Comparison of ENCODE assay signal across 12 cellular contexts in the genomic region with DNA sequence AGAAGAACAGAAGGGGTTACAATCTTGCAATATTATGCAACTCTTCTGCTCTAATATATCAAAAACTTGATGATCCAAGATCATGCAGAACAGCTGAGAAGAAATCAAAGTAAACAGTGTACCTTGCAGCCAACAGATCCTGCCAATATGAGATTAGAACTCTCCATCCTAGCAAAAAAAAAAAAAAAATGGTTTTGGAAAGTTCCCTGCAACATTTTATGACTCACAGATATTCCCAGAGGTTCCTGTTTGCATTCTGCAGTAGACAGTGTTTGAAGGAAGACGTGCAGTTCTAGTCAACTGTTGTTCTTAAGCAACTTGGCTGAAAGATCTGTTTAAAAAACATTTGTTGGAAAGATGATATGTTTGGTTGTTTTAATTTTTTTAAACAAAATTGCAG.
DNase-seq lines count a peak whose midpoint lies in the region; TF ChIP-seq lines count a peak whose summit lies in the region.
"Had no signal": no experiment of that assay in that cellular context is flagged by ENCODE, and none has a peak within 500 bp of the region (broad histone marks: within the 10 kb centered on the region; RNA-seq: fewer than 3 reads in every experiment).

No MANE protein-coding gene starts in this region.

- H3K9ac ChIP-seq in subcutaneous abdominal adipose tissue (ENCODE audit: low read length in 5 of 5) = no peak overlapping the region

- H3K27ac ChIP-seq in hepatocyte (peak overlapping the region; percentile 41), subcutaneous abdominal adipose tissue (ENCODE audit: low read depth, low read length) (peak overlapping the region; percentile 32), ascending aorta (peak overlapping the region in 1 of 2 donors; percentile 23)

- H3K9me2 ChIP-seq in hepatocyte (replicated peaks; ENCODE audit: insufficient read depth) = no peaks in the 10 kb centered on the region

- H2AFZ ChIP-seq in hepatocyte = no peak overlapping the region

- H3K4me1 ChIP-seq in hepatocyte (ENCODE audit: insufficient read depth) = no peaks in the 10 kb centered on the region
- H3K4me1 ChIP-seq in subcutaneous abdominal adipose tissue (ENCODE audit: control insufficient read depth in 5 of 5, insufficient read depth in 5 of 5, low read length in 5 of 5) = peaks cover 0 to 6% (median 5%) of the 10 kb centered on the region in 5 donors
- H3K4me1 ChIP-seq in ascending aorta = no peaks in the 10 kb centered on the region
- H3K4me1 ChIP-seq: Peyer's patch had no signal

- H3K9me3 ChIP-seq in hepatocyte (ENCODE audit: low read depth) = no peaks in the 10 kb centered on the region
- H3K9me3 ChIP-seq in subcutaneous abdominal adipose tissue (ENCODE audit: control insufficient read depth in 5 of 5, low read length in 5 of 5) = peaks cover 0 to 9% (median 9%) of the 10 kb centered on the region in 5 donors
- peaks cover 0 to 12% of the 10 kb centered on the region in 2 donors for H3K9me3 ChIP-seq in ascending aorta
- H3K9me3 ChIP-seq: Peyer's patch had no signal

- H3K4me3 ChIP-seq in hepatocyte (no peak overlapping the region), subcutaneous abdominal adipose tissue (ENCODE audit: low read depth in 1 of 5, low read length in 5 of 5) (no peak overlapping the region), ascending aorta (no peak overlapping the region), H7 (ENCODE audit: insufficient read depth, low read depth, low read length) (no peak overlapping the region)
- H3K4me3 ChIP-seq: Peyer's patch had no signal

- TF ChIP-seq CTCF in hepatocyte (IDR thresholded peaks at IDR 0.05; ENCODE audit: poor library complexity) (no peak), ascending aorta (IDR thresholded peaks at IDR 0.05) (no peak)

- H3K79me2 ChIP-seq in hepatocyte = no peaks in the 10 kb centered on the region

- peak; percentile 21 for DNase-seq in H4 (ENCODE audit: low spot score)
- DNase-seq in dedifferentiated amniotic fluid mesenchymal stem cell (ENCODE audit: extremely low spot score) = peak; percentile 87
- peak; percentile 31 for DNase-seq in hepatocyte (ENCODE audit: low spot score)
- DNase-seq in ascending aorta (ENCODE audit: low spot score in 2 of 2) = no peak
- DNase-seq in H7 = no peak
- no peak for DNase-seq in activated CD8-positive, alpha-beta memory T cell treated with anti-CD3 and anti-CD28 coated beads, Interleukin-2, amount 50 U/mL, for 48 hours
- no peak for DNase-seq in HUDEP-2 (lab: John Stamatoyannopoulos, UW; ENCODE audit: unreplicated experiment in 76 of 76)
- DNase-seq: activated CD4-positive, alpha-beta T cell treated with anti-CD3 and anti-CD28 coated beads, Interleukin-2, amount 50 U/mL, for 4 hours; NCI-H1105; Peyer's patch; stimulated activated naive CD8-positive, alpha-beta T cell treated with anti-CD3 and anti-CD28 coated beads, Interleukin-15, amount 100 ng/mL, for 72 hours had no signal

- no peak overlapping the region for H3K4me2 ChIP-seq in hepatocyte

- H3K36me3 ChIP-seq in hepatocyte (replicated peaks; ENCODE audit: insufficient read depth, low read depth) = no peaks in the 10 kb centered on the region
- no peaks in the 10 kb centered on the region for H3K36me3 ChIP-seq in subcutaneous abdominal adipose tissue (ENCODE audit: control insufficient read depth in 5 of 5, insufficient read depth in 5 of 5, low read length in 5 of 5)
- no peaks in the 10 kb centered on the region for H3K36me3 ChIP-seq in ascending aorta
- H3K36me3 ChIP-seq in H7 (replicated peaks; ENCODE audit: control insufficient read depth, insufficient read depth, low read length) = no peaks in the 10 kb centered on the region
- H3K36me3 ChIP-seq: Peyer's patch had no signal

- H4K20me1 ChIP-seq in hepatocyte (ENCODE audit: insufficient read depth, poor library complexity, severe bottlenecking) = no peaks in the 10 kb centered on the region

- intact Hi-C loops in ascending aorta (cut with DNase I) = no loop called here

- 44% methylated on average over 1 of the region's 1 CpG for WGBS in hepatocyte (ENCODE audit: low lambda C conversion rate, missing lambda C conversion rate)

- H3K27me3 ChIP-seq in hepatocyte = no peaks in the 10 kb centered on the region
- H3K27me3 ChIP-seq in subcutaneous abdominal adipose tissue (ENCODE audit: control insufficient read depth in 5 of 5, insufficient read depth in 4 of 5, low read length in 5 of 5) = no peaks in the 10 kb centered on the region
- no peaks in the 10 kb centered on the region for H3K27me3 ChIP-seq in ascending aorta
- no peaks in the 10 kb centered on the region for H3K27me3 ChIP-seq in H7 (ENCODE audit: control insufficient read depth, insufficient read depth, low read length)
- H3K27me3 ChIP-seq: Peyer's patch had no signal

Comparison
In these comparisons a context has a peak if more than half of its experiments do, and no peak if none do; other contexts are left out.
1. DNase-seq: peak in H4 (single experiment), dedifferentiated amniotic fluid mesenchymal stem cell (single experiment) and hepatocyte (single experiment); none in ascending aorta (0 of 2), H7 (single experiment), activated CD8-positive, alpha-beta memory T cell treated with anti-CD3 and anti-CD28 coated beads, Interleukin-2, amount 50 U/mL, for 48 hours (single experiment) and HUDEP-2 (0 of 76).